In genomic region chr14:32129124-32129523, GRCh38 we compare ENCODE assay signal across 12 cellular contexts. TPM values are rescaled to one million over a fixed set of nuclear protein-coding genes. Genes with fewer than 3 reads are reported as not detected.
A peak's percentile ranks its signal among the peaks of the same experiment; 100 is the strongest.
DNase-seq lines count a peak whose midpoint lies in the region; ATAC-seq and TF ChIP-seq lines count a peak whose summit lies in the region.
"Had no signal": no experiment of that assay in that cellular context is flagged by ENCODE, and none has a peak within 500 bp of the region (broad histone marks: within the 10 kb centered on the region; RNA-seq: fewer than 3 reads in every experiment).

No MANE protein-coding gene starts in this region.

- H3K27me3 ChIP-seq in skeletal muscle satellite cell (ENCODE audit: control insufficient read depth, insufficient read depth, low read length), result no peaks in the 10 kb centered on the region

- H3K4me1 Mint-ChIP-seq in activated T-cell treated with anti-CD3 and anti-CD28 coated beads, Interleukin-2, amount 50 U/mL, for 4 hours (ENCODE audit: low read depth), result peaks cover 20% of the 10 kb centered on the region
- H3K4me1 Mint-ChIP-seq: activated CD8-positive, alpha-beta memory T cell treated with anti-CD3 and anti-CD28 coated beads, Interleukin-2, amount 10 ng/mL, durations not matched to agents 7 days and 5 days; activated naive CD8-positive, alpha-beta T cell treated with anti-CD3 and anti-CD28 coated beads, Interleukin-2, amount 50 U/mL, for 24 hours had no signal

- H3K9me3 ChIP-seq in skeletal muscle satellite cell (replicated peaks; ENCODE audit: low read length), result no peaks in the 10 kb centered on the region

- H3K4me3 ChIP-seq in foreskin fibroblast (ENCODE audit: low read depth in 1 of 2, low read length in 2 of 2) (no peak overlapping the region), skeletal muscle satellite cell (ENCODE audit: low read length) (no peak overlapping the region)

- no peak overlapping the region for H3K4me3 Mint-ChIP-seq in activated T-cell treated with anti-CD3 and anti-CD28 coated beads, Interleukin-2, amount 50 U/mL, for 4 hours
- H3K4me3 Mint-ChIP-seq: activated CD8-positive, alpha-beta memory T cell treated with anti-CD3 and anti-CD28 coated beads, Interleukin-2, amount 10 ng/mL, durations not matched to agents 7 days and 5 days; activated naive CD8-positive, alpha-beta T cell treated with anti-CD3 and anti-CD28 coated beads, Interleukin-2, amount 50 U/mL, for 24 hours; H9 had no signal

- peaks cover 9% of the 10 kb centered on the region for H3K36me3 ChIP-seq in skeletal muscle satellite cell (ENCODE audit: insufficient read depth, low read length)

- DNase-seq in H4 (ENCODE audit: low spot score), result peak; percentile 59
- DNase-seq in amniotic epithelial cell (ENCODE audit: low read depth), result peak; percentile 52
- peak; percentile 20 to 66 for DNase-seq in foreskin fibroblast
- no peak for DNase-seq in activated T-cell treated with anti-CD3 and anti-CD28 coated beads, Interleukin-2, amount 50 U/mL, for 4 hours
- no peak for DNase-seq in NCI-H2107 (lab: John Stamatoyannopoulos, UW)
- DNase-seq: activated CD8-positive, alpha-beta memory T cell treated with anti-CD3 and anti-CD28 coated beads, Interleukin-2, amount 10 ng/mL, durations not matched to agents 7 days and 5 days; activated naive CD8-positive, alpha-beta T cell treated with anti-CD3 and anti-CD28 coated beads, Interleukin-2, amount 50 U/mL, for 24 hours; H9; Kasumi-1 had no signal

- TF ChIP-seq CTCF in foreskin fibroblast (IDR thresholded peaks at IDR 0.05; ENCODE audit: low read depth, low read length), result no peak

- no peaks in the 10 kb centered on the region for H3K27me3 Mint-ChIP-seq in activated T-cell treated with anti-CD3 and anti-CD28 coated beads, Interleukin-2, amount 50 U/mL, for 4 hours (ENCODE audit: low read depth)
- H3K27me3 Mint-ChIP-seq: activated CD8-positive, alpha-beta memory T cell treated with anti-CD3 and anti-CD28 coated beads, Interleukin-2, amount 10 ng/mL, durations not matched to agents 7 days and 5 days; activated naive CD8-positive, alpha-beta T cell treated with anti-CD3 and anti-CD28 coated beads, Interleukin-2, amount 50 U/mL, for 24 hours had no signal

- ATAC-seq in HG03521 (IDR thresholded peaks at IDR 0.05; ENCODE audit: unreplicated experiment) (no peak), GM19395 (IDR thresholded peaks at IDR 0.05; ENCODE audit: unreplicated experiment) (no peak)
- no peak for ATAC-seq in activated T-cell treated with anti-CD3 and anti-CD28 coated beads, Interleukin-2, amount 50 U/mL, for 4 hours
- ATAC-seq: activated CD8-positive, alpha-beta memory T cell treated with anti-CD3 and anti-CD28 coated beads, Interleukin-2, amount 10 ng/mL, durations not matched to agents 7 days and 5 days; activated naive CD8-positive, alpha-beta T cell treated with anti-CD3 and anti-CD28 coated beads, Interleukin-2, amount 50 U/mL, for 24 hours had no signal

- H3K9me3 Mint-ChIP-seq in activated T-cell treated with anti-CD3 and anti-CD28 coated beads, Interleukin-2, amount 50 U/mL, for 4 hours, result peaks cover 11% of the 10 kb centered on the region

- peaks cover 12% of the 10 kb centered on the region for H3K4me1 ChIP-seq in skeletal muscle satellite cell (ENCODE audit: control insufficient read depth, insufficient read depth, low read length)

- H3K36me3 Mint-ChIP-seq in activated T-cell treated with anti-CD3 and anti-CD28 coated beads, Interleukin-2, amount 50 U/mL, for 4 hours (ENCODE audit: insufficient read depth), result peaks cover 56% of the 10 kb centered on the region

- peak overlapping the region; percentile 46 for H3K4me2 ChIP-seq in skeletal muscle satellite cell (ENCODE audit: low read length)

- no peak overlapping the region for H3K9ac ChIP-seq in skeletal muscle satellite cell (ENCODE audit: low read depth, low read length)

RNA-seq across cellular contexts. Expression of gene ARHGAP5, which starts 52.0 kb away (rescaled TPM):
- total RNA-seq in H4 (2014; rRNA removed; shearing (Covaris generic)), result 25.2 and 25.3 TPM in 2 replicates
- total RNA-seq in skeletal muscle satellite cell (2012; rRNA removed), result 35.6 and 46.1 TPM in 2 replicates
- total RNA-seq in activated T-cell treated with anti-CD3 and anti-CD28 coated beads, Interleukin-2, amount 50 U/mL, for 4 hours, result 10 to 100 TPM; 35.1 to 37.8 (median 36.4) TPM

Comparison
In these comparisons a context has a peak if more than half of its experiments do, and no peak if none do; other contexts are left out.
1. DNase-seq: peak in H4 (single experiment), amniotic epithelial cell (single experiment) and foreskin fibroblast (2 of 2); none in activated T-cell treated with anti-CD3 and anti-CD28 coated beads, Interleukin-2, amount 50 U/mL, for 4 hours (single experiment) and NCI-H2107 (single experiment).